ENCODE assay signal across 12 cellular contexts in the genomic region with DNA sequence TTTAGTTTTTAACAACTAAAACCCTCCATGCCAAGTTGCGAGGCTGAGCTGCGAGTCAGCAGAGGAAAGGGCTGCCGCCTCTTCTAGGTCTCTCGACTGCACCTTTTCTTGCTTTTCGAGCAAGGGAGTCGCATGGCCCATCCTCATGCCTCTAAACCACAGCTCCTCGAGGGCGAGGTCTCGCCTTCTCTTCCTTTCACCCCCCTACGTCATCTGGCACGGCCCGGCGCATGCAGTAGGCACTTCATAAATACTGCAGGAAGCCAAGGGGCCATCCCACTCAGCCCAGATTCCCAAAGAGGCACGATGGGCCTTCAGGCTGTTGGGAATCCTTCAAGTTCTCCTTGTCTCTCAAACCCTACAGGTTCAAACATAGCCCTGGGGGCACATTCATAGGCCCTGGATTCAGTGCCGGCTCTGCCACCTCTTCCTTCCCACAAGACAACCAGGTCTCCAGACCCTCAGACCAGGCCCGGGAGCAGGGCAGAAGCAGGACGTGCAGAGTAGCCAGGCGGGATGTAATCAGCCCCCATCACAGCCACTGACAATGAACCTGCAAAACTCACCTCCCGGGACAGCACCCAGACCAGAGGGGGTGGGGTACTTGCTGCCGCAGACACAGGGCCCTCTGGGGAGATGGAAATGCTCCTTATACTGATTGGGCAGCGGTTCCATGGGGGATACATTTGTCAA.
"Had no signal": no experiment of that assay in that cellular context is flagged by ENCODE, and none has a peak within 500 bp of the region (broad histone marks: within the 10 kb centered on the region; RNA-seq: fewer than 3 reads in every experiment).

No MANE protein-coding gene starts in this region.

- FAIRE-seq: TTC549 had no signal

- DNase-seq: activated effector memory CD4-positive, alpha-beta T cell treated with anti-CD3 and anti-CD28 coated beads, Interleukin-2, amount 50 U/mL, for 16 hours; activated T-cell treated with anti-CD3 and anti-CD28 coated beads, Interleukin-2, amount 50 U/mL, for 24 hours; amniotic stem cell; erythroblast; glutamatergic neuron; immature natural killer cell; left colon; natural killer cell; stimulated activated CD4-positive, alpha-beta T cell treated with anti-CD3 and anti-CD28 coated beads, Interleukin-4, amount 100 ng/mL, for 1 hour; T-helper 2 cell had no signal

- ATAC-seq: activated naive CD4-positive, alpha-beta T cell treated with anti-CD3 and anti-CD28 coated beads, Interleukin-2, amount 50 U/mL, for 72 hours; left colon; natural killer cell had no signal
